In genomic region chr16:88971371-88972097, GRCh38 we compare ENCODE assay signal across 16 cellular contexts. TPM values are rescaled to one million over a fixed set of nuclear protein-coding genes. Genes with fewer than 3 reads are reported as not detected.
DNase-seq lines count a peak whose midpoint lies in the region; ATAC-seq and TF ChIP-seq lines count a peak whose summit lies in the region.
"Had no signal": no experiment of that assay in that cellular context is flagged by ENCODE, and none has a peak within 500 bp of the region (broad histone marks: within the 10 kb centered on the region; RNA-seq: fewer than 3 reads in every experiment).

No MANE protein-coding gene starts in this region.

- TF ChIP-seq CTCF in GM12864 (IDR thresholded peaks at IDR 0.05; ENCODE audit: low read depth, low read length, missing control alignments), result no peak
- TF ChIP-seq CTCF in lower lobe of right lung (IDR thresholded peaks at IDR 0.05), result no peak
- no peak for TF ChIP-seq CTCF in breast epithelium (IDR thresholded peaks at IDR 0.05)

- intact Hi-C loops in lower lobe of right lung (cut with DNase I), result no loop called here
- intact Hi-C loops in breast epithelium (cut with DNase I; ENCODE audit: low total_unique reads), result no loop called here
- intact Hi-C loops in activated T-helper 1 cell treated with anti-CD3 and anti-CD28 coated beads, Interleukin-12 subunit alpha, Interleukin-12 subunit beta, Interleukin-2, Interleukin-4 antibody, amounts not matched to agents 30 ng/mL and 10 ng/mL and 1 ng/mL, durations not matched to agents 14 hours and 24 hours and 36 hours (cut with micrococcal nuclease), result no loop called here

- no peaks in the 10 kb centered on the region for H3K4me1 Mint-ChIP-seq in activated T-helper 1 cell treated with anti-CD3 and anti-CD28 coated beads, Interleukin-12 subunit alpha, Interleukin-12 subunit beta, Interleukin-2, Interleukin-4 antibody, amounts not matched to agents 30 ng/mL and 10 ng/mL and 1 ng/mL, durations not matched to agents 14 hours and 24 hours and 36 hours (ENCODE audit: low read depth)

- no peaks in the 10 kb centered on the region for H3K36me3 ChIP-seq in lower lobe of right lung
- no peaks in the 10 kb centered on the region for H3K36me3 ChIP-seq in breast epithelium
- H3K36me3 ChIP-seq: brain microvascular endothelial cell, esophagus muscularis mucosa, SJSA1 had no signal

- H3K4me1 ChIP-seq in lower lobe of right lung, result peaks cover 41% of the 10 kb centered on the region
- no peaks in the 10 kb centered on the region for H3K4me1 ChIP-seq in breast epithelium
- H3K4me1 ChIP-seq: SJSA1 had no signal

- H3K9me3 Mint-ChIP-seq in activated T-helper 1 cell treated with anti-CD3 and anti-CD28 coated beads, Interleukin-12 subunit alpha, Interleukin-12 subunit beta, Interleukin-2, Interleukin-4 antibody, amounts not matched to agents 30 ng/mL and 10 ng/mL and 1 ng/mL, durations not matched to agents 14 hours and 24 hours and 36 hours, result no peaks in the 10 kb centered on the region
- H3K9me3 Mint-ChIP-seq: CD4-positive, CD25-positive, alpha-beta regulatory T cell; naive thymus-derived CD8-positive, alpha-beta T cell had no signal

- H3K4me3 Mint-ChIP-seq in activated T-helper 1 cell treated with anti-CD3 and anti-CD28 coated beads, Interleukin-12 subunit alpha, Interleukin-12 subunit beta, Interleukin-2, Interleukin-4 antibody, amounts not matched to agents 30 ng/mL and 10 ng/mL and 1 ng/mL, durations not matched to agents 14 hours and 24 hours and 36 hours, result no peak overlapping the region
- H3K4me3 Mint-ChIP-seq: CD4-positive, CD25-positive, alpha-beta regulatory T cell had no signal

- H3K27me3 Mint-ChIP-seq in activated T-helper 1 cell treated with anti-CD3 and anti-CD28 coated beads, Interleukin-12 subunit alpha, Interleukin-12 subunit beta, Interleukin-2, Interleukin-4 antibody, amounts not matched to agents 30 ng/mL and 10 ng/mL and 1 ng/mL, durations not matched to agents 14 hours and 24 hours and 36 hours (ENCODE audit: insufficient read depth), result peaks cover 15% of the 10 kb centered on the region

- DNase-seq in GM12864 (ENCODE audit: low read depth) (peak; percentile 89), NOMO-1 treated with DMSO at 0.1 percent for 48 hours (lab: John Stamatoyannopoulos, UW; ENCODE audit: unreplicated experiment) (peak; percentile 80), lower lobe of right lung (peak; percentile 74), breast epithelium (ENCODE audit: low spot score in 2 of 2) (no peak), cerebellar cortex (ENCODE audit: low spot score) (no peak), activated gamma-delta T cell treated with Interleukin-2 at 50 U/mL for 16 hours (no peak)
- no peak for DNase-seq in activated T-helper 1 cell treated with anti-CD3 and anti-CD28 coated beads, Interleukin-12 subunit alpha, Interleukin-12 subunit beta, Interleukin-2, Interleukin-4 antibody, amounts not matched to agents 30 ng/mL and 10 ng/mL and 1 ng/mL, durations not matched to agents 14 hours and 24 hours and 36 hours (ENCODE audit: low spot score)
- DNase-seq: brain microvascular endothelial cell; CD4-positive, CD25-positive, alpha-beta regulatory T cell; naive thymus-derived CD8-positive, alpha-beta T cell; small intestine had no signal

- H3K36me3 Mint-ChIP-seq in activated T-helper 1 cell treated with anti-CD3 and anti-CD28 coated beads, Interleukin-12 subunit alpha, Interleukin-12 subunit beta, Interleukin-2, Interleukin-4 antibody, amounts not matched to agents 30 ng/mL and 10 ng/mL and 1 ng/mL, durations not matched to agents 14 hours and 24 hours and 36 hours (ENCODE audit: low read depth), result no peaks in the 10 kb centered on the region
- H3K36me3 Mint-ChIP-seq: CD4-positive, CD25-positive, alpha-beta regulatory T cell; naive thymus-derived CD8-positive, alpha-beta T cell had no signal

- H3K27ac ChIP-seq in lower lobe of right lung, result no peak overlapping the region
- H3K27ac ChIP-seq in breast epithelium, result no peak overlapping the region
- H3K27ac ChIP-seq: brain microvascular endothelial cell, esophagus muscularis mucosa, SJSA1 had no signal

- peaks cover 29% of the 10 kb centered on the region for H3K27me3 ChIP-seq in lower lobe of right lung (ENCODE audit: low read depth)
- H3K27me3 ChIP-seq in breast epithelium, result peaks cover 0 to 93% of the 10 kb centered on the region in 2 donors

- no peak overlapping the region for H3K27ac Mint-ChIP-seq in activated T-helper 1 cell treated with anti-CD3 and anti-CD28 coated beads, Interleukin-12 subunit alpha, Interleukin-12 subunit beta, Interleukin-2, Interleukin-4 antibody, amounts not matched to agents 30 ng/mL and 10 ng/mL and 1 ng/mL, durations not matched to agents 14 hours and 24 hours and 36 hours

- no peak for TF ChIP-seq POLR2A in breast epithelium (IDR thresholded peaks at IDR 0.05)

- no peaks in the 10 kb centered on the region for H3K9me3 ChIP-seq in lower lobe of right lung
- H3K9me3 ChIP-seq in breast epithelium, result no peaks in the 10 kb centered on the region
- H3K9me3 ChIP-seq: esophagus muscularis mucosa, SJSA1 had no signal

- H3K4me3 ChIP-seq in GM12864 (ENCODE audit: low read depth, low read length) (peak overlapping the region; percentile 69), lower lobe of right lung (no peak overlapping the region), breast epithelium (peak overlapping the region in 1 of 3 donors; percentile 15)
- H3K4me3 ChIP-seq: esophagus muscularis mucosa, SJSA1 had no signal

- peak; percentile 35 for ATAC-seq in GM21381 (IDR thresholded peaks at IDR 0.05; ENCODE audit: unreplicated experiment)
- peak; percentile 13 to 47 for ATAC-seq in lower lobe of right lung
- ATAC-seq: naive thymus-derived CD8-positive, alpha-beta T cell had no signal

RNA-seq across cellular contexts. Expression of gene CBFA2T3, which starts 5.5 kb away (rescaled TPM):
- total RNA-seq in lower lobe of right lung (14.3 TPM), breast epithelium (1 to 10 TPM in 1 of 3 donors, under 1 TPM in 2; 0.64 to 2.3 (median 0.88) TPM)
- total RNA-seq in activated T-helper 1 cell treated with anti-CD3 and anti-CD28 coated beads, Interleukin-12 subunit alpha, Interleukin-12 subunit beta, Interleukin-2, Interleukin-4 antibody, amounts not matched to agents 30 ng/mL and 10 ng/mL and 1 ng/mL, durations not matched to agents 14 hours and 24 hours and 36 hours, result 0.05 TPM in 1 of 2 replicates, not detected in the other
- total RNA-seq: LHCN-M2, NCI-H460, SJSA1 had no signal

Comparison
In these comparisons a context has a peak if more than half of its experiments do, and no peak if none do; other contexts are left out.
1. DNase-seq: peak in GM12864 (single experiment), NOMO-1 treated with DMSO at 0.1 percent for 48 hours (single experiment) and lower lobe of right lung (single experiment); none in breast epithelium (0 of 2), activated T-helper 1 cell treated with anti-CD3 and anti-CD28 coated beads, Interleukin-12 subunit alpha, Interleukin-12 subunit beta, Interleukin-2, Interleukin-4 antibody, amounts not matched to agents 30 ng/mL and 10 ng/mL and 1 ng/mL, durations not matched to agents 14 hours and 24 hours and 36 hours (single experiment), cerebellar cortex (single experiment) and activated gamma-delta T cell treated with Interleukin-2 at 50 U/mL for 16 hours (single experiment).